Comparison of ENCODE assay signal across 9 cellular contexts in genomic region chr6:6057442-6058053, GRCh38. TPM values are rescaled to one million over a fixed set of nuclear protein-coding genes. Genes with fewer than 3 reads are reported as not detected.
DNase-seq lines count a peak whose midpoint lies in the region; ATAC-seq, FAIRE-seq and TF ChIP-seq lines count a peak whose summit lies in the region.
"Had no signal": no experiment of that assay in that cellular context is flagged by ENCODE, and none has a peak within 500 bp of the region (broad histone marks: within the 10 kb centered on the region; RNA-seq: fewer than 3 reads in every experiment).

No MANE protein-coding gene starts in this region.

- no peaks in the 10 kb centered on the region for H3K9me3 ChIP-seq in neural progenitor cell (ENCODE audit: low read depth)

- no peaks in the 10 kb centered on the region for H3K4me1 Mint-ChIP-seq in activated CD4-positive, alpha-beta T cell treated with anti-CD3 and anti-CD28 coated beads, Interleukin-2, amount 10 ng/mL, durations not matched to agents 24 days and 14 days
- no peaks in the 10 kb centered on the region for H3K4me1 Mint-ChIP-seq in neural progenitor cell

- H2AFZ ChIP-seq in neural progenitor cell (replicated peaks) = no peak overlapping the region

- H3K79me2 ChIP-seq in neural progenitor cell (ENCODE audit: low read depth) = no peaks in the 10 kb centered on the region

- no peaks in the 10 kb centered on the region for H3K4me1 ChIP-seq in neural progenitor cell

- no peak overlapping the region for H3K27ac ChIP-seq in neural progenitor cell

- H3F3A ChIP-seq in neural progenitor cell (ENCODE audit: low read depth) = no peaks in the 10 kb centered on the region

- H3K36me3 ChIP-seq in neural progenitor cell = no peaks in the 10 kb centered on the region

- H3K27ac Mint-ChIP-seq in activated CD4-positive, alpha-beta T cell treated with anti-CD3 and anti-CD28 coated beads, Interleukin-2, amount 10 ng/mL, durations not matched to agents 24 days and 14 days = no peak overlapping the region
- no peak overlapping the region for H3K27ac Mint-ChIP-seq in neural progenitor cell
- H3K27ac Mint-ChIP-seq: activated naive CD4-positive, alpha-beta T cell treated with anti-CD3 and anti-CD28 coated beads, Interleukin-2, amount 50 U/mL, for 72 hours had no signal

- no peaks in the 10 kb centered on the region for H3K36me3 Mint-ChIP-seq in activated CD4-positive, alpha-beta T cell treated with anti-CD3 and anti-CD28 coated beads, Interleukin-2, amount 10 ng/mL, durations not matched to agents 24 days and 14 days (ENCODE audit: low read depth)
- no peaks in the 10 kb centered on the region for H3K36me3 Mint-ChIP-seq in neural progenitor cell
- H3K36me3 Mint-ChIP-seq: activated naive CD4-positive, alpha-beta T cell treated with anti-CD3 and anti-CD28 coated beads, Interleukin-2, amount 50 U/mL, for 72 hours had no signal

- no peak overlapping the region for H3K4me3 ChIP-seq in neural progenitor cell

- no peak overlapping the region for H3K9ac ChIP-seq in neural progenitor cell

- peak; percentile 68 for DNase-seq in activated CD4-positive, alpha-beta T cell treated with anti-CD3 and anti-CD28 coated beads, Interleukin-2, amount 10 ng/mL, durations not matched to agents 24 days and 14 days
- DNase-seq in activated CD4-positive, alpha-beta T cell treated with anti-CD3 and anti-CD28 coated beads, Interleukin-2, amount 50 U/mL, for 4 hours = no peak
- peak; percentile 79 to 87 for DNase-seq in Kasumi-1 (lab: John Stamatoyannopoulos, UW)
- peak; percentile 14 for DNase-seq in RCC 7860 (ENCODE audit: low spot score)
- DNase-seq in erythroblast (lab: John Stamatoyannopoulos, UW) = peak; percentile 32 to 56
- peak; percentile 57 for DNase-seq in neural progenitor cell (ENCODE audit: low spot score)
- no peak for DNase-seq in stimulated activated CD4-positive, alpha-beta T cell treated with anti-CD3 and anti-CD28 coated beads, Interleukin-2, amount 100 ng/mL, for 48 hours

- H3K4me2 ChIP-seq in neural progenitor cell = no peak overlapping the region

- H3K27me3 ChIP-seq in neural progenitor cell = peaks cover 18% of the 10 kb centered on the region

- no peak for TF ChIP-seq POLR2A in erythroblast (IDR thresholded peaks at IDR 0.05; ENCODE audit: low read length)

- ATAC-seq in HG03039 (IDR thresholded peaks at IDR 0.05; ENCODE audit: unreplicated experiment) = no peak

- H3K9me3 Mint-ChIP-seq in activated CD4-positive, alpha-beta T cell treated with anti-CD3 and anti-CD28 coated beads, Interleukin-2, amount 10 ng/mL, durations not matched to agents 24 days and 14 days = no peaks in the 10 kb centered on the region
- H3K9me3 Mint-ChIP-seq in neural progenitor cell = peaks cover 10% of the 10 kb centered on the region
- H3K9me3 Mint-ChIP-seq: activated naive CD4-positive, alpha-beta T cell treated with anti-CD3 and anti-CD28 coated beads, Interleukin-2, amount 50 U/mL, for 72 hours had no signal

- peak; percentile 76 for TF ChIP-seq CTCF in neural progenitor cell (IDR thresholded peaks at IDR 0.05)

- FAIRE-seq in RCC 7860 (lab: Jason Lieb, UNC) = peak; percentile 24

- intact Hi-C loops in activated CD4-positive, alpha-beta T cell treated with anti-CD3 and anti-CD28 coated beads, Interleukin-2, amount 10 ng/mL, durations not matched to agents 24 days and 14 days (cut with micrococcal nuclease) = loop anchor here (1.0 kb wide), 1 partner anchor 490 kb away; no protein-coding TSS in a partner anchor

- no peaks in the 10 kb centered on the region for H4K20me1 ChIP-seq in neural progenitor cell (ENCODE audit: low read depth)

- no peak overlapping the region for H3K4me3 Mint-ChIP-seq in activated CD4-positive, alpha-beta T cell treated with anti-CD3 and anti-CD28 coated beads, Interleukin-2, amount 10 ng/mL, durations not matched to agents 24 days and 14 days
- no peak overlapping the region for H3K4me3 Mint-ChIP-seq in neural progenitor cell

- peaks cover 21% of the 10 kb centered on the region for H3K27me3 Mint-ChIP-seq in activated CD4-positive, alpha-beta T cell treated with anti-CD3 and anti-CD28 coated beads, Interleukin-2, amount 10 ng/mL, durations not matched to agents 24 days and 14 days
- no peaks in the 10 kb centered on the region for H3K27me3 Mint-ChIP-seq in neural progenitor cell (ENCODE audit: insufficient read depth, low read depth)

RNA-seq across cellular contexts. Expression of gene NRN1, which starts 50.8 kb away (rescaled TPM):
- 4.0 and 4.8 TPM in 2 replicates for total RNA-seq in activated CD4-positive, alpha-beta T cell treated with anti-CD3 and anti-CD28 coated beads, Interleukin-2, amount 10 ng/mL, durations not matched to agents 24 days and 14 days
- 0.74 and 1.3 TPM in 2 replicates for total RNA-seq in neural progenitor cell (ENCODE audit: low replicate concordance)

Comparison
In these comparisons a context has a peak if more than half of its experiments do, and no peak if none do; other contexts are left out.
1. DNase-seq: peak in activated CD4-positive, alpha-beta T cell treated with anti-CD3 and anti-CD28 coated beads, Interleukin-2, amount 10 ng/mL, durations not matched to agents 24 days and 14 days (single experiment), Kasumi-1 (2 of 2), RCC 7860 (single experiment), erythroblast (2 of 2) and neural progenitor cell (single experiment); none in activated CD4-positive, alpha-beta T cell treated with anti-CD3 and anti-CD28 coated beads, Interleukin-2, amount 50 U/mL, for 4 hours (0 of 2) and stimulated activated CD4-positive, alpha-beta T cell treated with anti-CD3 and anti-CD28 coated beads, Interleukin-2, amount 100 ng/mL, for 48 hours (0 of 2).